8 cellular contexts compared by ENCODE assay signal in genomic region chr19:42176649-42176989, GRCh38. TPM values are rescaled to one million over a fixed set of nuclear protein-coding genes. Genes with fewer than 3 reads are reported as not detected.
DNase-seq lines count a peak whose midpoint lies in the region; ATAC-seq, FAIRE-seq and TF ChIP-seq lines count a peak whose summit lies in the region.

No MANE protein-coding gene starts in this region.

- no peak overlapping the region for H4K8ac ChIP-seq in H1 (ENCODE audit: extremely low read depth, insufficient read depth, low read length)

- no peak for ATAC-seq in GM21737 (IDR thresholded peaks at IDR 0.05; ENCODE audit: unreplicated experiment)
- ATAC-seq in GM21390 (IDR thresholded peaks at IDR 0.05; ENCODE audit: unreplicated experiment), result no peak
- no peak for ATAC-seq in GM18505 (IDR thresholded peaks at IDR 0.05; ENCODE audit: unreplicated experiment)

- peaks cover 7 to 8% of the 10 kb centered on the region in 2 experiments for H4K20me1 ChIP-seq in H1 (replicated peaks in 1 of 2; ENCODE audit: control insufficient read depth in 1 of 2, insufficient read depth in 2 of 2, low read length in 2 of 2)

- H2AFZ ChIP-seq in H1 (ENCODE audit: low read length), result no peak overlapping the region

- peaks cover 39% of the 10 kb centered on the region for H3K27me3 Mint-ChIP-seq in nephron (ENCODE audit: low read depth)

- no peak overlapping the region for H3K56ac ChIP-seq in H1 (replicated peaks; ENCODE audit: insufficient read length, low read depth, low read length)

- H2BK12ac ChIP-seq in H1 (ENCODE audit: low read depth, low read length), result no peak overlapping the region

- TF ChIP-seq RAD21 in H1 (IDR thresholded peaks at IDR 0.05 in 1 of 2, conservative IDR thresholded peaks at IDR 0.05 in 1 of 2; ENCODE audit: low read depth in 2 of 2, low read length in 2 of 2), result no peak

- H3K4me2 ChIP-seq in H1 (ENCODE audit: insufficient read depth in 1 of 2, low read depth in 2 of 2, low read length in 2 of 2), result peak overlapping the region; percentile 69 to 95

- 0% methylated on average over 18 of the region's 31 CpGs; no CpG with 5 or more reads in 1 of the 2 experiments for WGBS in H1 (ENCODE audit: extremely low coverage in 1 of 2, insufficient coverage in 1 of 2, insufficient read length in 1 of 2, insufficient replicate concordance in 2 of 2, low coverage in 1 of 2, low lambda C conversion rate in 2 of 2, missing lambda C conversion rate in 1 of 2), 2 experiments

- no peak overlapping the region for H2BK120ac ChIP-seq in H1 (replicated peaks; ENCODE audit: low read depth, low read length)

- H2BK20ac ChIP-seq in H1 (ENCODE audit: low read length), result no peak overlapping the region

- H3K9ac ChIP-seq in NT2/D1 (ENCODE audit: insufficient read length, low read depth) (no peak overlapping the region), H1 (replicated peaks in 1 of 4; ENCODE audit: extremely low read depth in 1 of 4, low read depth in 3 of 4, low read length in 3 of 4) (no peak overlapping the region; a peak in 1 of 7 replicates)

- no peaks in the 10 kb centered on the region for H3K36me3 Mint-ChIP-seq in nephron (ENCODE audit: low read depth)

- H2BK5ac ChIP-seq in H1 (ENCODE audit: low read depth, low read length), result no peak overlapping the region

- no peak overlapping the region for H3K27ac Mint-ChIP-seq in nephron

- TF ChIP-seq CTCF in H1 (IDR thresholded peaks at IDR 0.05; ENCODE audit: control extremely low read depth in 1 of 3, insufficient read depth in 1 of 3, low read depth in 1 of 3, low read length in 3 of 3) (no peak), nephron (IDR thresholded peaks at IDR 0.05; ENCODE audit: unreplicated experiment in 3 of 3) (no peak)

- no peak overlapping the region for H4K5ac ChIP-seq in H1 (ENCODE audit: insufficient read length, low read depth, low read length)

- H4K91ac ChIP-seq in H1 (replicated peaks; ENCODE audit: insufficient read length, low read length), result no peak overlapping the region

- no peak overlapping the region for H2AK5ac ChIP-seq in H1 (ENCODE audit: low read depth, low read length)

- H3K4me1 ChIP-seq in NT2/D1 (ENCODE audit: insufficient read depth, insufficient read length), result peaks cover 2% of the 10 kb centered on the region
- H3K4me1 ChIP-seq in H1 (replicated peaks in 1 of 4; ENCODE audit: control insufficient read depth in 3 of 4, insufficient read depth in 4 of 4, low read length in 3 of 4), result peaks cover 0 to 10% (median 7%) of the 10 kb centered on the region in 4 experiments; a peak in 5 of 7 replicates

- TF ChIP-seq POLR2A in H1 (IDR thresholded peaks at IDR 0.05; ENCODE audit: control extremely low read depth in 1 of 2, low read depth in 2 of 2, low read length in 2 of 2), result no peak
- TF ChIP-seq POLR2A in GM18505 (IDR thresholded peaks at IDR 0.05; ENCODE audit: borderline replicate concordance, extremely low read depth, insufficient read depth, insufficient read length), result no peak

- no peaks in the 10 kb centered on the region for H3K9me3 Mint-ChIP-seq in nephron

- no peak overlapping the region for H3K14ac ChIP-seq in H1 (ENCODE audit: insufficient read length)

- H3K23ac ChIP-seq in H1 (ENCODE audit: insufficient read length), result no peak overlapping the region

- H3K4me3 ChIP-seq in GM08714 (ENCODE audit: low read length) (peak overlapping the region; percentile 47), NT2/D1 (ENCODE audit: insufficient read length, low read depth) (peak overlapping the region; percentile 6), H1 (ENCODE audit: extremely low read depth in 1 of 4, insufficient read depth in 2 of 4, low read depth in 3 of 4, low read length in 4 of 4) (peak overlapping the region; percentile 28 to 79 (median 48))

- H3K27ac ChIP-seq in H1 (ENCODE audit: low read depth, low read length), result no peak overlapping the region

- POLR2A ChIA-PET in H1 (lab: Charles Lee; ENCODE audit: partially characterized antibody), result interaction anchor here (0.6 to 2.3 kb wide), 9 partner anchors 9 to 1575 kb away, joined by 3 to 8 read pairs (median 4); no protein-coding TSS in a partner anchor

- no peaks in the 10 kb centered on the region for H3K9me3 ChIP-seq in NT2/D1 (ENCODE audit: insufficient read depth, low read length)
- no peaks in the 10 kb centered on the region for H3K9me3 ChIP-seq in H1 (ENCODE audit: insufficient read depth in 2 of 2, low read depth in 1 of 2, low read length in 1 of 2)

- no peak for DNase-seq in NT2/D1 (ENCODE audit: low read depth, low spot score)
- DNase-seq in H1 (ENCODE audit: low read depth in 1 of 2, low spot score in 2 of 2), result peak in 1 of 2 experiments; percentile 67
- no peak for DNase-seq in dedifferentiated amniotic fluid mesenchymal stem cell (ENCODE audit: extremely low spot score)

- no peak overlapping the region for H2BK15ac ChIP-seq in H1 (ENCODE audit: low read length)

- no peak for TF ChIP-seq EP300 in H1 (IDR thresholded peaks at IDR 0.05; ENCODE audit: borderline replicate concordance in 1 of 2, low read depth in 2 of 2, low read length in 2 of 2)

- H3K27me3 ChIP-seq in NT2/D1 (ENCODE audit: insufficient read depth, insufficient read length) (peaks cover 83% of the 10 kb centered on the region), H1 (replicated peaks in 1 of 4; ENCODE audit: control insufficient read depth in 3 of 4, extremely low read depth in 1 of 4, insufficient read depth in 3 of 4, low read length in 3 of 4) (peaks cover 40 to 74% (median 62%) of the 10 kb centered on the region in 4 experiments)

- H3K23me2 ChIP-seq in H1 (ENCODE audit: low read depth, low read length), result peaks cover 6% of the 10 kb centered on the region; the same call in 1 of the 2 replicates

- H3K4ac ChIP-seq in H1 (replicated peaks; ENCODE audit: insufficient read length, low read depth, low read length), result no peak overlapping the region

- H3K4me1 Mint-ChIP-seq in nephron, result peaks cover 13% of the 10 kb centered on the region

- CTCF ChIA-PET in H1 (lab: Charles Lee; ENCODE audit: partially characterized antibody), result interaction anchor here (0.6 to 3.8 kb wide), 15 partner anchors 9 to 119 kb away, joined by 3 to 23 read pairs (median 4); partner anchors contain the start of gene POU2F2

- no peaks in the 10 kb centered on the region for H3K79me2 ChIP-seq in H1 (ENCODE audit: control insufficient read depth in 1 of 2, insufficient read depth in 2 of 2, low read length in 2 of 2)

- H3K18ac ChIP-seq in H1 (ENCODE audit: extremely low read depth, low read length), result no peak overlapping the region

- FAIRE-seq in H1 (lab: Jason Lieb, UNC), result no peak

- H3K36me3 ChIP-seq in NT2/D1 (ENCODE audit: insufficient read depth, insufficient read length, low read length) (no peaks in the 10 kb centered on the region), H1 (ENCODE audit: control insufficient read depth in 2 of 4, insufficient read depth in 4 of 4, low read length in 3 of 4) (no peaks in the 10 kb centered on the region)

- peak overlapping the region; percentile 69 to 91 (median 89) for H3K4me3 Mint-ChIP-seq in nephron

- H3K79me1 ChIP-seq in H1 (ENCODE audit: low read depth, low read length), result no peaks in the 10 kb centered on the region

TF ChIP-seq in H1, 55 proteins besides CTCF, POLR2A, EP300 and RAD21 (continues in another document):
- TF ChIP-seq EGR1 (IDR thresholded peaks at IDR 0.05; ENCODE audit: borderline replicate concordance, low read depth, low read length) (no peak), ZNF274 (IDR thresholded peaks at IDR 0.05; ENCODE audit: borderline replicate concordance, extremely low read depth, low read length) (no peak), SP2 (IDR thresholded peaks at IDR 0.05; ENCODE audit: low read length) (no peak), RNF2 (IDR thresholded peaks at IDR 0.05; ENCODE audit: borderline replicate concordance, low read depth, low read length, missing control alignments, poor library complexity, severe bottlenecking) (no peak), ASH2L (IDR thresholded peaks at IDR 0.05; ENCODE audit: low read length) (peak; percentile 30), KDM5A (IDR thresholded peaks at IDR 0.05; ENCODE audit: low read length) (no peak), ATF3 (IDR thresholded peaks at IDR 0.05; ENCODE audit: insufficient read depth, low read depth, low read length) (no peak), TEAD4 (IDR thresholded peaks at IDR 0.05; ENCODE audit: low read depth, low read length) (no peak)

RNA-seq across cellular contexts. Expression of gene DEDD2, which starts 40.9 kb away (rescaled TPM):
- 32.6 and 37.8 TPM in 2 replicates for total RNA-seq in H1 (2021; fragmentation: NEBNext Ultra II Directional; extraction: Animal tissue kit (Norgen Biotek cat#: 25700))
- 65.0 and 74.3 TPM in 2 replicates for polyA plus RNA-seq in H1 (2011; rRNA removed)
- polyA plus RNA-seq in H1 (2011; cell fraction: cytosol; rRNA removed), result 64.5 TPM
- polyA plus RNA-seq in H1 (2011; cell fraction: nucleus; rRNA removed), result 52.0 TPM
- polyA plus RNA-seq in H1 (2012, experiment 1 of 2), result 29.1 to 44.2 TPM (median 37.3 TPM) in 4 replicates
- polyA plus RNA-seq in H1 (2012, experiment 2 of 2), result 36.5 TPM
- 20.7 TPM for polyA plus RNA-seq in H1 (2013, experiment 1 of 2)
- polyA plus RNA-seq in H1 (2013, experiment 2 of 2), result 22.1 TPM
- 22.7 and 27.2 TPM in 2 replicates for polyA minus RNA-seq in H1 (2011; rRNA and poly(A)+ RNA removed)
- 19.7 TPM for polyA minus RNA-seq in H1 (2011; cell fraction: cytosol; rRNA and poly(A)+ RNA removed)
- polyA minus RNA-seq in H1 (2011; cell fraction: nucleus; rRNA and poly(A)+ RNA removed), result 20.2 TPM

RNA-seq across cellular contexts. Expression of gene ZNF526, which starts 43.5 kb away (rescaled TPM):
- 13.5 and 14.1 TPM in 2 replicates for total RNA-seq in H1 (2021; fragmentation: NEBNext Ultra II Directional; extraction: Animal tissue kit (Norgen Biotek cat#: 25700))
- 8.4 and 10.0 TPM in 2 replicates for polyA plus RNA-seq in H1 (2011; rRNA removed)
- polyA plus RNA-seq in H1 (2011; cell fraction: cytosol; rRNA removed), result 5.9 TPM
- polyA plus RNA-seq in H1 (2011; cell fraction: nucleus; rRNA removed), result 8.1 TPM
- 8.9 to 13.4 TPM (median 11.7 TPM) in 4 replicates for polyA plus RNA-seq in H1 (2012, experiment 1 of 2)
- 12.1 TPM for polyA plus RNA-seq in H1 (2012, experiment 2 of 2)
- 5.9 TPM for polyA plus RNA-seq in H1 (2013, experiment 1 of 2)
- 5.6 TPM for polyA plus RNA-seq in H1 (2013, experiment 2 of 2)
- polyA minus RNA-seq in H1 (2011; rRNA and poly(A)+ RNA removed), result 17.3 and 18.5 TPM in 2 replicates
- 9.7 TPM for polyA minus RNA-seq in H1 (2011; cell fraction: cytosol; rRNA and poly(A)+ RNA removed)
- 13.3 TPM for polyA minus RNA-seq in H1 (2011; cell fraction: nucleus; rRNA and poly(A)+ RNA removed)

RNA-seq across cellular contexts. Expression of gene POU2F2, which starts 44.4 kb away (rescaled TPM):
- 6.1 and 7.2 TPM in 2 replicates for total RNA-seq in H1 (2021; fragmentation: NEBNext Ultra II Directional; extraction: Animal tissue kit (Norgen Biotek cat#: 25700))
- 5.0 and 7.3 TPM in 2 replicates for polyA plus RNA-seq in H1 (2011; rRNA removed)
- polyA plus RNA-seq in H1 (2011; cell fraction: cytosol; rRNA removed), result 4.2 TPM
- polyA plus RNA-seq in H1 (2011; cell fraction: nucleus; rRNA removed), result 22.7 TPM
- polyA plus RNA-seq in H1 (2012, experiment 1 of 2), result 6.2 to 8.0 TPM (median 7.3 TPM) in 4 replicates
- 2.7 TPM for polyA plus RNA-seq in H1 (2012, experiment 2 of 2)
- polyA plus RNA-seq in H1 (2013, experiment 1 of 2), result 14.6 TPM
- 10.8 TPM for polyA plus RNA-seq in H1 (2013, experiment 2 of 2)
- 1.3 and 2.0 TPM in 2 replicates for polyA minus RNA-seq in H1 (2011; rRNA and poly(A)+ RNA removed)
- 1.3 TPM for polyA minus RNA-seq in H1 (2011; cell fraction: cytosol; rRNA and poly(A)+ RNA removed)
- 5.9 TPM for polyA minus RNA-seq in H1 (2011; cell fraction: nucleus; rRNA and poly(A)+ RNA removed)
